16 cellular contexts compared by ENCODE assay signal in the genomic region with DNA sequence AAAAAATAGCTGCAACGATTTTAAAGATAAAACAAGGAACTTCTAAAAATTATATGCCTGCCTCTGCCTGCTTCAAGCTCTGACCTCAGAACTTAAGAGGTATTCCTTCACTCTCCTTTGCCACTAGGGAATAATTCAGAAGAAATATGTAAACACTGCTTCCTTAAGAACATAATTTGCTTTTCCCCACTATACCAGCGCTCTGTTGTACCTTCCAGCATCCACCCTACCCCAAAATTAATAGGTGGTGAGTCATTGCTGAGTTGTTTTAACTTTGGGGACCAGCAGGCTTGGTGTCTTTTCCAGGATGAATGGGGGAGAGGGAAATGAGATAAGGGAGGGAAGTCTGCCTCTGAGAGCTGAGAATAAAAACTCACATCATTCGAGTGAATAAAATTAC.
"Had no signal": no experiment of that assay in that cellular context is flagged by ENCODE, and none has a peak within 500 bp of the region (broad histone marks: within the 10 kb centered on the region; RNA-seq: fewer than 3 reads in every experiment).

No MANE protein-coding gene starts in this region.

- ATAC-seq: left lobe of liver; stimulated activated memory B cell treated with anti-CD40 and anti-IgM and Interleukin-4, amounts not matched to agents 10 μg/mL and 1 μg/mL and 100 μg/mL, for 72 hours; T-helper 17 cell had no signal

- H3K36me3 ChIP-seq: sigmoid colon, spleen had no signal

- H3K4me1 ChIP-seq: sigmoid colon, spleen, testis had no signal

- DNase-seq: activated CD4-positive, alpha-beta T cell treated with anti-CD3 and anti-CD28 coated beads, Interleukin-2, amount 50 U/mL, for 48 hours; activated T-cell treated with anti-CD3 and anti-CD28 coated beads for 4 hours; central memory CD4-positive, alpha-beta T cell; dorsolateral prefrontal cortex; hypothalamus; islet precursor cell; nephron progenitor cell; occipital lobe; posterior cingulate gyrus; sigmoid colon; spleen; stimulated activated CD4-positive, alpha-beta T cell treated with anti-CD3 and anti-CD28 coated beads, Interleukin-4, amount 100 ng/mL, for 4 hours; T-helper 17 cell; testis had no signal

- H3K27me3 ChIP-seq: dorsolateral prefrontal cortex, sigmoid colon, spleen, testis had no signal

- H3K27ac ChIP-seq: dorsolateral prefrontal cortex, sigmoid colon, spleen, testis had no signal

- H3K9me3 ChIP-seq: sigmoid colon, spleen, testis had no signal

- H3K4me3 ChIP-seq: dorsolateral prefrontal cortex, sigmoid colon, spleen, testis had no signal
